17 cellular contexts compared by ENCODE assay signal in the genomic region with DNA sequence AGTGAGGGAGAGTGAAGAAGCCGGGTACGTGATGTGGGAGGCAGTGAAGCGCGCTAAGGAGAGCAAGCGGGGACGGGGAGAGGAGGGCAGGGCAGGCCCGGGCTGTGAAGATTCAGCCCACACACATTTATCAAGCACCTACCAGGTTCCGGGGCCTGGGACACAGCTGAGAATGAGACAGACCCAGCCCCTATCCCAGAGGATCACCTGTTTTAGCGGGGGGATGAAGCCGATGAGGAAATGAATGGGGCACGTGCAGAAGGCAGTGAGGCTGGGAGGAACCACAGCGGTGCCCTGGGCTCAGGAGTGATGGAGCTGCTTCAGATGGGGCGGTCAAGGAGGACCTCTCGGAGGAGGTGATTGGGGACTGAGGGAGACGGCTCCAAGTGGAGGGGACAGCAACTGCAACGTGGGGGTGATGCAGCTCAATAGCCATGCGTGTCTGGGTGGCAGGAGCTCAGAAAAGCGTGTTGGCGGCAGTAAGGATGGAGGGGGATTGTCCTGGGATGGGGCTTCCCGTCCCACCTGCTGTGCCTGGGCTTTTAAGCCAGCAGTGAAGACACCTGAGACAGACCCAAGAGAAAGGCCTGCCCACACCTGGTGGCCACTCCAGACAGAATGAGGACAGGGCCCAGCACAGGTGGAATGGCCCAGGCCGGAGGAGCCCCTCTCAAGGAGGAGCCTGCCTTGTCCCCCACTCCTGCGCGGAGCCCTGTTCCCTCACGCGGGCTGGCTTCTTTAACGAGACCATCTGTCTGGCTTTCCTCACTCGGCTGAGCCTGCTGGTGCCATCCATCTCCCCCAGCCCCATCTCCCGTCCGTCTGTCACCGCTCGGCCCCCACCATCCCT.
DNase-seq lines count a peak whose midpoint lies in the region; ATAC-seq and TF ChIP-seq lines count a peak whose summit lies in the region.
"Had no signal": no experiment of that assay in that cellular context is flagged by ENCODE, and none has a peak within 500 bp of the region (broad histone marks: within the 10 kb centered on the region; RNA-seq: fewer than 3 reads in every experiment).

No MANE protein-coding gene starts in this region.

- H3K27ac ChIP-seq in coronary artery, result no peak overlapping the region
- H3K27ac ChIP-seq: SJCRH30, tibial nerve had no signal

- no peak overlapping the region for H3K4me3 ChIP-seq in coronary artery
- H3K4me3 ChIP-seq: SJCRH30, tibial nerve had no signal

- TF ChIP-seq CTCF in coronary artery (IDR thresholded peaks at IDR 0.05), result no peak

- DNase-seq in activated CD8-positive, alpha-beta memory T cell treated with anti-CD3 and anti-CD28 coated beads, Interleukin-2, amount 50 U/mL, for 4 hours, result peak; percentile 8
- DNase-seq in activated CD8-positive, alpha-beta memory T cell treated with anti-CD3 and anti-CD28 coated beads for 24 hours, result no peak
- DNase-seq in NCI-H2171 treated with DMSO at 0.1 percent for 48 hours (lab: John Stamatoyannopoulos, UW) (peak; percentile 65), coronary artery (ENCODE audit: low spot score) (peak; percentile 60), retina (peak; percentile 46), mucosa of gallbladder (ENCODE audit: low spot score) (no peak)
- DNase-seq: activated CD4-positive, CD25-positive, alpha-beta regulatory T cell treated with anti-CD3 and anti-CD28 coated beads, Interleukin-2, amount 50 U/mL, for 72 hours; activated gamma-delta T cell treated with Interleukin-2 at 50 U/mL for 16 hours; foreskin melanocyte; kidney glomerular epithelial cell; NCI-H146; NCI-H345; SJCRH30 had no signal

- ATAC-seq in HG03139 (IDR thresholded peaks at IDR 0.05; ENCODE audit: unreplicated experiment) (no peak), GM21515 (IDR thresholded peaks at IDR 0.05; ENCODE audit: unreplicated experiment) (no peak)
- ATAC-seq: stimulated activated effector memory CD8-positive, alpha-beta T cell treated with anti-CD3 and anti-CD28 coated beads, Interleukin-12 subunit alpha, Interleukin-12 subunit beta, amount 100 ng/mL, for 72 hours had no signal

Comparison
In these comparisons a context has a peak if more than half of its experiments do, and no peak if none do; other contexts are left out.
1. DNase-seq: peak in activated CD8-positive, alpha-beta memory T cell treated with anti-CD3 and anti-CD28 coated beads, Interleukin-2, amount 50 U/mL, for 4 hours (single experiment), NCI-H2171 treated with DMSO at 0.1 percent for 48 hours (single experiment), coronary artery (single experiment) and retina (single experiment); none in activated CD8-positive, alpha-beta memory T cell treated with anti-CD3 and anti-CD28 coated beads for 24 hours (single experiment) and mucosa of gallbladder (single experiment).